ENCODE assay signal across 8 cellular contexts in genomic region chr2:74178211-74179062, GRCh38. TPM values are rescaled to one million over a fixed set of nuclear protein-coding genes. Genes with fewer than 3 reads are reported as not detected.
DNase-seq lines count a peak whose midpoint lies in the region; ATAC-seq and TF ChIP-seq lines count a peak whose summit lies in the region.

Gene MOB1A (minus strand): TSS chr2:74178879. CDS start chr2:74178674, 205 bp downstream.

- TF ChIP-seq CTCF in foreskin keratinocyte (conservative IDR thresholded peaks at IDR 0.05) = no peak

- H2AFZ ChIP-seq in neuron (ENCODE audit: low read depth, low read length) = peak within 1 kb of the TSS; percentile 52

- POLR2A ChIA-PET in HEK293T (lab: Yijun Ruan, JAX) = interaction anchor here (0.6 to 3.0 kb wide), 18 partner anchors 9 to 490 kb away, joined by 3 to 36 read pairs (median 5); partner anchors contain the start of genes BOLA3, MTHFD2 and STAMBP

- H3K27me3 ChIP-seq in foreskin keratinocyte (no peaks in the 10 kb centered on the region), neuron (ENCODE audit: insufficient read depth, low read length) (no peaks in the 10 kb centered on the region), subcutaneous abdominal adipose tissue (ENCODE audit: control insufficient read depth in 5 of 5, insufficient read depth in 4 of 5, low read length in 5 of 5) (no peaks in the 10 kb centered on the region)

- DNase-seq in GF-D8 (lab: John Stamatoyannopoulos, UW) (peak; percentile 95), HEK293T (ENCODE audit: extremely low spot score) (peak; percentile 97), MV-4-11 (lab: John Stamatoyannopoulos, UW) (peak; percentile 98), SK-MEL-5 (ENCODE audit: low read depth, low spot score) (peak; percentile 99), foreskin keratinocyte (peak; percentile 92 to 94)
- peak; percentile 99 for DNase-seq in activated naive CD4-positive, alpha-beta T cell treated with Interleukin-2 at 50 U/mL for 16 hours

- H3K4me3 ChIP-seq in neuron (ENCODE audit: low read length) (peak within 1 kb of the TSS; percentile 97), subcutaneous abdominal adipose tissue (ENCODE audit: low read depth in 1 of 5, low read length in 5 of 5) (peak within 1 kb of the TSS; percentile 82 to 90 (median 89))

- in situ Hi-C loops in SK-MEL-5 (cut with HindIII; ENCODE audit: low pct_unique_long_range_greater_than_20kb, low sequenced_read_pairs) = no loop called here

- peaks cover 6% of the 10 kb centered on the region for H3K36me3 ChIP-seq in neuron (ENCODE audit: insufficient read depth, low read length)
- H3K36me3 ChIP-seq in subcutaneous abdominal adipose tissue (ENCODE audit: control insufficient read depth in 5 of 5, insufficient read depth in 5 of 5, low read length in 5 of 5) = no peaks in the 10 kb centered on the region

- ATAC-seq in foreskin keratinocyte = peak; percentile 97

- H3K27ac ChIP-seq in foreskin keratinocyte (peak within 1 kb of the TSS; percentile 69), subcutaneous abdominal adipose tissue (ENCODE audit: low read depth, low read length) (peak within 1 kb of the TSS; percentile 92)

- H3K4me1 ChIP-seq in foreskin keratinocyte (no peaks in the 10 kb centered on the region), neuron (ENCODE audit: insufficient read depth, low read length) (peaks cover 8% of the 10 kb centered on the region), subcutaneous abdominal adipose tissue (ENCODE audit: control insufficient read depth in 5 of 5, insufficient read depth in 5 of 5, low read length in 5 of 5) (peaks cover 5 to 28% (median 24%) of the 10 kb centered on the region in 5 donors)

- CTCF ChIA-PET in HEK293T (lab: Yijun Ruan, JAX) = interaction anchor here (0.7 to 2.7 kb wide), 5 partner anchors 13 to 354 kb away, joined by 3 to 8 read pairs (median 4); partner anchors contain the start of gene MTHFD2

- H3K9ac ChIP-seq in subcutaneous abdominal adipose tissue (ENCODE audit: low read length in 5 of 5) = peak within 1 kb of the TSS; percentile 73 to 96 (median 88)

- H3K9me3 ChIP-seq in neuron (ENCODE audit: low read length) = peaks cover 5% of the 10 kb centered on the region
- no peaks in the 10 kb centered on the region for H3K9me3 ChIP-seq in subcutaneous abdominal adipose tissue (ENCODE audit: control insufficient read depth in 5 of 5, low read length in 5 of 5)

TF ChIP-seq in HEK293T, 16 proteins besides CTCF, POLR2A, EP300 and RAD21:
- TF ChIP-seq NFRKB (IDR thresholded peaks at IDR 0.05) = no peak
- TF ChIP-seq L3MBTL2 (conservative IDR thresholded peaks at IDR 0.05) = peak; percentile 51
- no peak for TF ChIP-seq ELF4 (IDR thresholded peaks at IDR 0.05)
TF ChIP-seq in HEK293T: peak in this region for 1.

RNA-seq across cellular contexts. Expression of gene MOB1A, which starts in this region (rescaled TPM):
- total RNA-seq in SK-MEL-5 (2014; rRNA removed; shearing (Covaris generic)) = 118 and 132 TPM in 2 replicates
- polyA plus RNA-seq in SK-MEL-5 (2015; cell fraction: cytosol; rRNA removed) = 70.0 and 110 TPM in 2 replicates
- 30.7 and 44.9 TPM in 2 replicates for polyA plus RNA-seq in SK-MEL-5 (2015; cell fraction: nucleus; rRNA removed)
- 113 and 116 TPM in 2 replicates for total RNA-seq in foreskin keratinocyte
- polyA plus RNA-seq in foreskin keratinocyte = 32.8 and 39.5 TPM in 2 replicates

Comparison
In these comparisons a context has a peak if more than half of its experiments do, and no peak if none do; other contexts are left out.
1. Peak in every context shown above with its lines: DNase-seq, ATAC-seq, H3K4me3 ChIP-seq and H3K27ac ChIP-seq.